ENCODE assay signal across 1 cellular context in the genomic region with DNA sequence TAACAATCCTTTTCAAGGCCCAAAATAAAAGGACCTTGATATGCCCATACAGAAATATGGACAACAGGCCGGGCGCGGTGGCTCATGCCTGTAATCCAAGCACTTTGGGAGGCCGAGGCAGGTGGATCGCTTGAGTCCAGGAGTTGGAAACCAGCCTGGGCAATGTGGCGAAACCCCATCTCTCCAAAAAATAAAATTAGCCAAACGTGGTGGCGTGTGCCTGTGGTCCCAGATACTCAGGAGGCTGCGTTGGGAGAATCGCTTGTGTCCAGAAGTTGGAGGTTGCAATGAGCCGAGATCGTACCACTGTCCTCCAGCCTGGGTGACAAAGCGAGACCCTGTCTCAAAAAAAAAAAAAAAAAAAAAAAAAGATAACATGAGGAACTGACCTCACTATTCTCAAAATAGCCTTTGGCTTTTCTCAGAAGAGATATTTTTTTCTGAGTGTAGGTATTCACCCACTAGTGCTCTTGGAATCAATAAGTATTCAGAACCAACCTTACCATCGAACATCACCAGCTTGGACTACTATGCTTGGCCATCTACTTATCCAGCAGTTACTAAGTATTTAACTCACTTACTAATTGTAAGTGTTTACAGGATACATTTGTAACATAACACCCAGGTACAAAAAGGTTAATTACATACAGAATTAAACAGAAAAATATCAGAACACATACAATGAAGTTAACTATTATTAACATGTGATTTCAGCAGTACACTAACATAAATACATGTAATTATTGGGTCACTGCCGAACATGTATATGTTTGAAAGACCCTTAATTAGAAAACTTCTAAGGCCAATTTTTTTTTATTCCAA.
TF ChIP-seq lines count a peak whose summit lies in the region.

No MANE protein-coding gene starts in this region.

TF ChIP-seq in K562, 482 proteins besides CTCF, POLR2A, EP300 and RAD21 (continued from another document and continues in another):
- TF ChIP-seq, protein P1, sequence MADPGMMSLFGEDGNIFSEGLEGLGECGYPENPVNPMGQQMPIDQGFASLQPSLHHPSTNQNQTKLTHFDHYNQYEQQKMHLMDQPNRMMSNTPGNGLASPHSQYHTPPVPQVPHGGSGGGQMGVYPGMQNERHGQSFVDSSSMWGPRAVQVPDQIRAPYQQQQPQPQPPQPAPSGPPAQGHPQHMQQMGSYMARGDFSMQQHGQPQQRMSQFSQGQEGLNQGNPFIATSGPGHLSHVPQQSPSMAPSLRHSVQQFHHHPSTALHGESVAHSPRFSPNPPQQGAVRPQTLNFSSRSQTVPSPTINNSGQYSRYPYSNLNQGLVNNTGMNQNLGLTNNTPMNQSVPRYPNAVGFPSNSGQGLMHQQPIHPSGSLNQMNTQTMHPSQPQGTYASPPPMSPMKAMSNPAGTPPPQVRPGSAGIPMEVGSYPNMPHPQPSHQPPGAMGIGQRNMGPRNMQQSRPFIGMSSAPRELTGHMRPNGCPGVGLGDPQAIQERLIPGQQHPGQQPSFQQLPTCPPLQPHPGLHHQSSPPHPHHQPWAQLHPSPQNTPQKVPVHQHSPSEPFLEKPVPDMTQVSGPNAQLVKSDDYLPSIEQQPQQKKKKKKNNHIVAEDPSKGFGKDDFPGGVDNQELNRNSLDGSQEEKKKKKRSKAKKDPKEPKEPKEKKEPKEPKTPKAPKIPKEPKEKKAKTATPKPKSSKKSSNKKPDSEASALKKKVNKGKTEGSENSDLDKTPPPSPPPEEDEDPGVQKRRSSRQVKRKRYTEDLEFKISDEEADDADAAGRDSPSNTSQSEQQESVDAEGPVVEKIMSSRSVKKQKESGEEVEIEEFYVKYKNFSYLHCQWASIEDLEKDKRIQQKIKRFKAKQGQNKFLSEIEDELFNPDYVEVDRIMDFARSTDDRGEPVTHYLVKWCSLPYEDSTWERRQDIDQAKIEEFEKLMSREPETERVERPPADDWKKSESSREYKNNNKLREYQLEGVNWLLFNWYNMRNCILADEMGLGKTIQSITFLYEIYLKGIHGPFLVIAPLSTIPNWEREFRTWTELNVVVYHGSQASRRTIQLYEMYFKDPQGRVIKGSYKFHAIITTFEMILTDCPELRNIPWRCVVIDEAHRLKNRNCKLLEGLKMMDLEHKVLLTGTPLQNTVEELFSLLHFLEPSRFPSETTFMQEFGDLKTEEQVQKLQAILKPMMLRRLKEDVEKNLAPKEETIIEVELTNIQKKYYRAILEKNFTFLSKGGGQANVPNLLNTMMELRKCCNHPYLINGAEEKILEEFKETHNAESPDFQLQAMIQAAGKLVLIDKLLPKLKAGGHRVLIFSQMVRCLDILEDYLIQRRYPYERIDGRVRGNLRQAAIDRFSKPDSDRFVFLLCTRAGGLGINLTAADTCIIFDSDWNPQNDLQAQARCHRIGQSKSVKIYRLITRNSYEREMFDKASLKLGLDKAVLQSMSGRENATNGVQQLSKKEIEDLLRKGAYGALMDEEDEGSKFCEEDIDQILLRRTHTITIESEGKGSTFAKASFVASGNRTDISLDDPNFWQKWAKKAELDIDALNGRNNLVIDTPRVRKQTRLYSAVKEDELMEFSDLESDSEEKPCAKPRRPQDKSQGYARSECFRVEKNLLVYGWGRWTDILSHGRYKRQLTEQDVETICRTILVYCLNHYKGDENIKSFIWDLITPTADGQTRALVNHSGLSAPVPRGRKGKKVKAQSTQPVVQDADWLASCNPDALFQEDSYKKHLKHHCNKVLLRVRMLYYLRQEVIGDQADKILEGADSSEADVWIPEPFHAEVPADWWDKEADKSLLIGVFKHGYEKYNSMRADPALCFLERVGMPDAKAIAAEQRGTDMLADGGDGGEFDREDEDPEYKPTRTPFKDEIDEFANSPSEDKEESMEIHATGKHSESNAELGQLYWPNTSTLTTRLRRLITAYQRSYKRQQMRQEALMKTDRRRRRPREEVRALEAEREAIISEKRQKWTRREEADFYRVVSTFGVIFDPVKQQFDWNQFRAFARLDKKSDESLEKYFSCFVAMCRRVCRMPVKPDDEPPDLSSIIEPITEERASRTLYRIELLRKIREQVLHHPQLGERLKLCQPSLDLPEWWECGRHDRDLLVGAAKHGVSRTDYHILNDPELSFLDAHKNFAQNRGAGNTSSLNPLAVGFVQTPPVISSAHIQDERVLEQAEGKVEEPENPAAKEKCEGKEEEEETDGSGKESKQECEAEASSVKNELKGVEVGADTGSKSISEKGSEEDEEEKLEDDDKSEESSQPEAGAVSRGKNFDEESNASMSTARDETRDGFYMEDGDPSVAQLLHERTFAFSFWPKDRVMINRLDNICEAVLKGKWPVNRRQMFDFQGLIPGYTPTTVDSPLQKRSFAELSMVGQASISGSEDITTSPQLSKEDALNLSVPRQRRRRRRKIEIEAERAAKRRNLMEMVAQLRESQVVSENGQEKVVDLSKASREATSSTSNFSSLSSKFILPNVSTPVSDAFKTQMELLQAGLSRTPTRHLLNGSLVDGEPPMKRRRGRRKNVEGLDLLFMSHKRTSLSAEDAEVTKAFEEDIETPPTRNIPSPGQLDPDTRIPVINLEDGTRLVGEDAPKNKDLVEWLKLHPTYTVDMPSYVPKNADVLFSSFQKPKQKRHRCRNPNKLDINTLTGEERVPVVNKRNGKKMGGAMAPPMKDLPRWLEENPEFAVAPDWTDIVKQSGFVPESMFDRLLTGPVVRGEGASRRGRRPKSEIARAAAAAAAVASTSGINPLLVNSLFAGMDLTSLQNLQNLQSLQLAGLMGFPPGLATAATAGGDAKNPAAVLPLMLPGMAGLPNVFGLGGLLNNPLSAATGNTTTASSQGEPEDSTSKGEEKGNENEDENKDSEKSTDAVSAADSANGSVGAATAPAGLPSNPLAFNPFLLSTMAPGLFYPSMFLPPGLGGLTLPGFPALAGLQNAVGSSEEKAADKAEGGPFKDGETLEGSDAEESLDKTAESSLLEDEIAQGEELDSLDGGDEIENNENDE (IDR thresholded peaks at IDR 0.05; ENCODE audit: low read depth, low read length) = no peak
- TF ChIP-seq, protein P2, sequence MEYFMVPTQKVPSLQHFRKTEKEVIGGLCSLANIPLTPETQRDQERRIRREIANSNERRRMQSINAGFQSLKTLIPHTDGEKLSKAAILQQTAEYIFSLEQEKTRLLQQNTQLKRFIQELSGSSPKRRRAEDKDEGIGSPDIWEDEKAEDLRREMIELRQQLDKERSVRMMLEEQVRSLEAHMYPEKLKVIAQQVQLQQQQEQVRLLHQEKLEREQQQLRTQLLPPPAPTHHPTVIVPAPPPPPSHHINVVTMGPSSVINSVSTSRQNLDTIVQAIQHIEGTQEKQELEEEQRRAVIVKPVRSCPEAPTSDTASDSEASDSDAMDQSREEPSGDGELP (CRISPR knock-in tag; IDR thresholded peaks at IDR 0.05; ENCODE audit: borderline replicate concordance) = no peak
- TF ChIP-seq, protein P3, sequence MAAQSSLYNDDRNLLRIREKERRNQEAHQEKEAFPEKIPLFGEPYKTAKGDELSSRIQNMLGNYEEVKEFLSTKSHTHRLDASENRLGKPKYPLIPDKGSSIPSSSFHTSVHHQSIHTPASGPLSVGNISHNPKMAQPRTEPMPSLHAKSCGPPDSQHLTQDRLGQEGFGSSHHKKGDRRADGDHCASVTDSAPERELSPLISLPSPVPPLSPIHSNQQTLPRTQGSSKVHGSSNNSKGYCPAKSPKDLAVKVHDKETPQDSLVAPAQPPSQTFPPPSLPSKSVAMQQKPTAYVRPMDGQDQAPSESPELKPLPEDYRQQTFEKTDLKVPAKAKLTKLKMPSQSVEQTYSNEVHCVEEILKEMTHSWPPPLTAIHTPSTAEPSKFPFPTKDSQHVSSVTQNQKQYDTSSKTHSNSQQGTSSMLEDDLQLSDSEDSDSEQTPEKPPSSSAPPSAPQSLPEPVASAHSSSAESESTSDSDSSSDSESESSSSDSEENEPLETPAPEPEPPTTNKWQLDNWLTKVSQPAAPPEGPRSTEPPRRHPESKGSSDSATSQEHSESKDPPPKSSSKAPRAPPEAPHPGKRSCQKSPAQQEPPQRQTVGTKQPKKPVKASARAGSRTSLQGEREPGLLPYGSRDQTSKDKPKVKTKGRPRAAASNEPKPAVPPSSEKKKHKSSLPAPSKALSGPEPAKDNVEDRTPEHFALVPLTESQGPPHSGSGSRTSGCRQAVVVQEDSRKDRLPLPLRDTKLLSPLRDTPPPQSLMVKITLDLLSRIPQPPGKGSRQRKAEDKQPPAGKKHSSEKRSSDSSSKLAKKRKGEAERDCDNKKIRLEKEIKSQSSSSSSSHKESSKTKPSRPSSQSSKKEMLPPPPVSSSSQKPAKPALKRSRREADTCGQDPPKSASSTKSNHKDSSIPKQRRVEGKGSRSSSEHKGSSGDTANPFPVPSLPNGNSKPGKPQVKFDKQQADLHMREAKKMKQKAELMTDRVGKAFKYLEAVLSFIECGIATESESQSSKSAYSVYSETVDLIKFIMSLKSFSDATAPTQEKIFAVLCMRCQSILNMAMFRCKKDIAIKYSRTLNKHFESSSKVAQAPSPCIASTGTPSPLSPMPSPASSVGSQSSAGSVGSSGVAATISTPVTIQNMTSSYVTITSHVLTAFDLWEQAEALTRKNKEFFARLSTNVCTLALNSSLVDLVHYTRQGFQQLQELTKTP (IDR thresholded peaks at IDR 0.05; ENCODE audit: low read depth in 1 of 2, partially characterized antibody in 2 of 2) = no peak
- TF ChIP-seq HMGN3 (IDR thresholded peaks at IDR 0.05; ENCODE audit: borderline replicate concordance, extremely low read depth, insufficient read length, low read depth, low read length) = no peak
- TF ChIP-seq, protein P4, sequence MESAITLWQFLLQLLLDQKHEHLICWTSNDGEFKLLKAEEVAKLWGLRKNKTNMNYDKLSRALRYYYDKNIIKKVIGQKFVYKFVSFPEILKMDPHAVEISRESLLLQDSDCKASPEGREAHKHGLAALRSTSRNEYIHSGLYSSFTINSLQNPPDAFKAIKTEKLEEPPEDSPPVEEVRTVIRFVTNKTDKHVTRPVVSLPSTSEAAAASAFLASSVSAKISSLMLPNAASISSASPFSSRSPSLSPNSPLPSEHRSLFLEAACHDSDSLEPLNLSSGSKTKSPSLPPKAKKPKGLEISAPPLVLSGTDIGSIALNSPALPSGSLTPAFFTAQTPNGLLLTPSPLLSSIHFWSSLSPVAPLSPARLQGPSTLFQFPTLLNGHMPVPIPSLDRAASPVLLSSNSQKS (CRISPR knock-in tag; IDR thresholded peaks at IDR 0.05) = no peak
- peak; percentile 79; the same call in 1 of the 2 replicates for TF ChIP-seq PHTF2 (CRISPR knock-in tag; IDR thresholded peaks at IDR 0.05)
- TF ChIP-seq GATAD2B (IDR thresholded peaks at IDR 0.05; ENCODE audit: borderline replicate concordance) = no peak
- TF ChIP-seq SMARCE1 (IDR thresholded peaks at IDR 0.05) = no peak
- TF ChIP-seq PHF21A (IDR thresholded peaks at IDR 0.05; ENCODE audit: borderline replicate concordance, low read depth) = no peak
- TF ChIP-seq, protein P5, sequence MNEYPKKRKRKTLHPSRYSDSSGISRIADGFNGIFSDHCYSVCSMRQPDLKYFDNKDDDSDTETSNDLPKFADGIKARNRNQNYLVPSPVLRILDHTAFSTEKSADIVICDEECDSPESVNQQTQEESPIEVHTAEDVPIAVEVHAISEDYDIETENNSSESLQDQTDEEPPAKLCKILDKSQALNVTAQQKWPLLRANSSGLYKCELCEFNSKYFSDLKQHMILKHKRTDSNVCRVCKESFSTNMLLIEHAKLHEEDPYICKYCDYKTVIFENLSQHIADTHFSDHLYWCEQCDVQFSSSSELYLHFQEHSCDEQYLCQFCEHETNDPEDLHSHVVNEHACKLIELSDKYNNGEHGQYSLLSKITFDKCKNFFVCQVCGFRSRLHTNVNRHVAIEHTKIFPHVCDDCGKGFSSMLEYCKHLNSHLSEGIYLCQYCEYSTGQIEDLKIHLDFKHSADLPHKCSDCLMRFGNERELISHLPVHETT (CRISPR knock-in tag; conservative IDR thresholded peaks at IDR 0.05 in 1 of 2, IDR thresholded peaks at IDR 0.05 in 1 of 2) = peak in 1 of 2 experiments; percentile 58; a peak in 1 of 4 replicates
- no peak for TF ChIP-seq SP1 (CRISPR knock-in tag; IDR thresholded peaks at IDR 0.05)
- TF ChIP-seq, protein P6, sequence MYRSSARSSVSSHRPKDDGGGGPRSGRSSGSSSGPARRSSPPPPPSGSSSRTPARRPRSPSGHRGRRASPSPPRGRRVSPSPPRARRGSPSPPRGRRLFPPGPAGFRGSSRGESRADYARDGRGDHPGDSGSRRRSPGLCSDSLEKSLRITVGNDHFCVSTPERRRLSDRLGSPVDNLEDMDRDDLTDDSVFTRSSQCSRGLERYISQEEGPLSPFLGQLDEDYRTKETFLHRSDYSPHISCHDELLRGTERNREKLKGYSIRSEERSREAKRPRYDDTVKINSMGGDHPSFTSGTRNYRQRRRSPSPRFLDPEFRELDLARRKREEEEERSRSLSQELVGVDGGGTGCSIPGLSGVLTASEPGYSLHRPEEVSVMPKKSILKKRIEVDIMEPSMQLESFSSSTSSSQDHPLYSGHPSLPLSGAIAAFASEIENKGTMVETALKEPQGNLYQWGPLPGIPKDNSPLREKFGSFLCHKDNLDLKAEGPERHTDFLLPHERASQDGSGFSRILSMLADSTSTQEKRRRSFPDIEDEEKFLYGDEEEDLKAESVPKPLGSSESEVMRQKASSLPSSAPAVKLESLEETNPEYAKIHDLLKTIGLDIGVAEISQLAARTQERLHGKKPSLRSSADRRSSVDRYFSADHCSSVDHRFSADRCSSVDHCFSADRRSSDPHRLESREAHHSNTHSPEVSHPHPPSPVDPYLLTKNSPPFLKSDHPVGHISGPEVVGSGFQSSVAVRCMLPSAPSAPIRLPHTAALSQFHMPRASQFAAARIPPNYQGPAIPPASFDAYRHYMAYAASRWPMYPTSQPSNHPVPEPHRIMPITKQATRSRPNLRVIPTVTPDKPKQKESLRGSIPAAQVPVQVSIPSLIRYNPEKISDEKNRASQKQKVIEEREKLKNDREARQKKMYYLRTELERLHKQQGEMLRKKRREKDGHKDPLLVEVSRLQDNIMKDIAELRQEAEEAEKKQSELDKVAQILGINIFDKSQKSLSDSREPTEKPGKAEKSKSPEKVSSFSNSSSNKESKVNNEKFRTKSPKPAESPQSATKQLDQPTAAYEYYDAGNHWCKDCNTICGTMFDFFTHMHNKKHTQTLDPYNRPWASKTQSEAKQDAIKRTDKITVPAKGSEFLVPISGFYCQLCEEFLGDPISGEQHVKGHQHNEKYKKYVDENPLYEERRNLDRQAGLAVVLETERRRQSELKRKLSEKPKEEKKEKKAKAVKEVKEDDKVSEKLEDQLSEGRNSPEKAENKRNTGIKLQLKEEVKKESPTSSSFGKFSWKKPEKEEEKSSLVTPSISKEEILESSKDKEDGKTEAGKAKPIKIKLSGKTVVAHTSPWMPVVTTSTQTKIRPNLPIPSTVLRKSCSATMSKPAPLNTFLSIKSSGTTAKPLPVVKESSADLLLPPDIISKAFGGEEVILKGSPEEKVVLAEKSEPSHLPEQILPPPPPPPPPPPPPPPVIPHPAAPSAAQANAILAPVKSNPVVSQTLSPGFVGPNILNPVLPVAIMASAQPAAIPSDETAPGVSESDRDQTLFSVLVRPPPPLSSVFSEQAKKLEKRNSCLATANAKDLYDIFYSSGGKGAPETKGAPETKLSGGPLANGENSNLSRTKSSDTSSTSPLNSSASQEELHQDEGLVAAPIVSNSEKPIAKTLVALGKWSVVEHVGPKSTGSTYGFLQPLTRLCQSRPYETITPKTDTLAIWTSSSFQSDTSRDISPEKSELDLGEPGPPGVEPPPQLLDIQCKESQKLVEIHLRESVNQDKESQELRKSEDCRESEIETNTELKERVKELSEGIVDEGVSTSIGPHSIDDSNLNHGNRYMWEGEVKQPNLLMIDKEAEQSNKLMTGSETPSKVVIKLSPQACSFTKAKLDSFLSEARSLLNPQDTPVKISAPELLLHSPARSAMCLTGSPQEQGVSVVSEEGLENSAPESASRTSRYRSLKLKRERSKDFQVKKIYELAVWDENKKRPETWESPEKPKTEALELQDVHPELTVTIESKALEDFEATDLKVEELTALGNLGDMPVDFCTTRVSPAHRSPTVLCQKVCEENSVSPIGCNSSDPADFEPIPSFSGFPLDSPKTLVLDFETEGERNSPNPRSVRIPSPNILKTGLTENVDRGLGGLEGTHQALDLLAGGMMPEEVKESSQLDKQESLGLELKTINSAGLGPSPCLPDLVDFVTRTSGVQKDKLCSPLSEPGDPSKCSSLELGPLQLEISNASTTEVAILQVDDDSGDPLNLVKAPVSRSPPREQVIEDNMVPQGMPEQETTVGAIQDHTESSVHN (IDR thresholded peaks at IDR 0.05; ENCODE audit: borderline replicate concordance in 1 of 2, low read depth in 1 of 2) = peak in 1 of 2 experiments; percentile 50; a peak in 1 of 4 replicates
- no peak for TF ChIP-seq ZNF778 (CRISPR knock-in tag; IDR thresholded peaks at IDR 0.05)
- TF ChIP-seq ZNF134 (CRISPR knock-in tag; conservative IDR thresholded peaks at IDR 0.05) = no peak
- TF ChIP-seq OTX1 (CRISPR knock-in tag; IDR thresholded peaks at IDR 0.05) = no peak
- no peak for TF ChIP-seq NRF1 (conservative IDR thresholded peaks at IDR 0.05 in 1 of 2, IDR thresholded peaks at IDR 0.05 in 1 of 2)
